8 cellular contexts compared by ENCODE assay signal in genomic region chrX:120559799-120560198, GRCh38. TPM values are rescaled to one million over a fixed set of nuclear protein-coding genes. Genes with fewer than 3 reads are reported as not detected.
DNase-seq lines count a peak whose midpoint lies in the region; ATAC-seq, FAIRE-seq and TF ChIP-seq lines count a peak whose summit lies in the region.

No MANE protein-coding gene starts in this region.

- no peak for ATAC-seq in HG03280 (IDR thresholded peaks at IDR 0.05; ENCODE audit: unreplicated experiment)
- ATAC-seq in GM21737 (IDR thresholded peaks at IDR 0.05; ENCODE audit: unreplicated experiment), result no peak
- no peak for ATAC-seq in HG02759 (IDR thresholded peaks at IDR 0.05; ENCODE audit: unreplicated experiment)

- H3K27ac ChIP-seq in muscle layer of colon (ENCODE audit: low read depth, low read length), result peak overlapping the region; percentile 92

- DNase-seq in NCI-H2029 (lab: John Stamatoyannopoulos, UW) (peak; percentile 3), NCI-H2029 treated with DMSO at 0.1 percent for 48 hours (lab: John Stamatoyannopoulos, UW) (no peak), NCI-H510A treated with DMSO at 0.1 percent for 48 hours (lab: John Stamatoyannopoulos, UW) (peak; percentile 18), bronchial epithelial cell (ENCODE audit: low read depth) (peak; percentile 30)

- no peaks in the 10 kb centered on the region for H3K4me1 ChIP-seq in muscle layer of colon (ENCODE audit: insufficient read depth, low read length)

- H3K36me3 ChIP-seq in bronchial epithelial cell (ENCODE audit: control insufficient read depth, insufficient read depth, low read length) (no peaks in the 10 kb centered on the region), muscle layer of colon (ENCODE audit: insufficient read depth, low read length) (no peaks in the 10 kb centered on the region)

- FAIRE-seq in bronchial epithelial cell (lab: Jason Lieb, UNC), result no peak

- H3K4me3 ChIP-seq in bronchial epithelial cell (ENCODE audit: low read depth, low read length) (peak overlapping the region; percentile 67), muscle layer of colon (ENCODE audit: low read depth in 1 of 2, low read length in 2 of 2) (peak overlapping the region; percentile 24 to 82)

- TF ChIP-seq CTCF in bronchial epithelial cell (IDR thresholded peaks at IDR 0.05; ENCODE audit: insufficient read depth, low read length, severe bottlenecking), result no peak

- H3K9ac ChIP-seq in muscle layer of colon (ENCODE audit: low read length), result peak overlapping the region; percentile 70

- H3K27me3 ChIP-seq in bronchial epithelial cell (ENCODE audit: control insufficient read depth, insufficient read depth, low read length) (no peaks in the 10 kb centered on the region), muscle layer of colon (ENCODE audit: control insufficient read depth in 1 of 2, insufficient read depth in 2 of 2, low read length in 2 of 2) (no peaks in the 10 kb centered on the region)

- H3K9me3 ChIP-seq in muscle layer of colon (ENCODE audit: low read length), result no peaks in the 10 kb centered on the region

RNA-seq across cellular contexts. Expression of gene CUL4B, which starts 1.0 kb away (rescaled TPM):
- total RNA-seq in bronchial epithelial cell, result 9.6 and 11.8 TPM in 2 replicates

RNA-seq across cellular contexts. Expression of gene MCTS1, which starts 44.1 kb away (rescaled TPM):
- 25.8 and 31.4 TPM in 2 replicates for total RNA-seq in bronchial epithelial cell
